ENCODE assay signal across 22 cellular contexts in the genomic region with DNA sequence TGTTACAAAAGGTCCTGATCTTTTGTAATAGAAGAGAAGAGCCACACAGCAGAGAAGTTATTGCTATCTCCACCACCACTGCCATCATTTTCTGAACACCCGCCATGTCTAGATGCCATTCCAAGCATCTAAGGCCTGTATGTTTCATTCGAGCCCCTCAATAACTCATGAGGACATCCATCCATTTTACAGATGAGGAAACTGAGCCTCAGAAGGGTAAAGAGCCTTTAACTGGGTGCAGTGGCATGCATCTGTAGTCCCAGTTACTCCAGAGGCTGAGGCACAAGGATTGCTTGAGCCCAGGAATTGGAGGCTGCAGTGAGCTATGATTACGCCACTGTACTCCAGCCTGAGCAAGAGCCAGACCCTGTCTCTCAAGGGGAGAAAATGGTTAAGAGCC.
"Had no signal": no experiment of that assay in that cellular context is flagged by ENCODE, and none has a peak within 500 bp of the region (broad histone marks: within the 10 kb centered on the region; RNA-seq: fewer than 3 reads in every experiment).

No MANE protein-coding gene starts in this region.

- H3K4me3 Mint-ChIP-seq: activated B cell treated with CpG ODN at 0.5 μM for 24 hours; activated CD4-positive, alpha-beta T cell treated with anti-CD3 and anti-CD28 coated beads for 36 hours; activated naive CD8-positive, alpha-beta T cell treated with anti-CD3 and anti-CD28 coated beads, Interleukin-2, amount 10 ng/mL, durations not matched to agents 7 days and 5 days; activated T-cell treated with anti-CD3 and anti-CD28 coated beads, Interleukin-2, amount 50 U/mL, for 24 hours; activated T-helper 17 cell treated with anti-CD3 and anti-CD28 coated beads, Interleukin-2, amount 50 U/mL, for 72 hours had no signal

- H3K27ac Mint-ChIP-seq: activated B cell treated with CpG ODN at 0.5 μM for 24 hours; activated CD4-positive, alpha-beta T cell treated with anti-CD3 and anti-CD28 coated beads for 36 hours; activated naive CD8-positive, alpha-beta T cell treated with anti-CD3 and anti-CD28 coated beads, Interleukin-2, amount 10 ng/mL, durations not matched to agents 7 days and 5 days; activated T-cell treated with anti-CD3 and anti-CD28 coated beads, Interleukin-2, amount 50 U/mL, for 24 hours; activated T-helper 17 cell treated with anti-CD3 and anti-CD28 coated beads, Interleukin-2, amount 50 U/mL, for 72 hours had no signal

- H3K27me3 ChIP-seq: left lung, sigmoid colon, upper lobe of right lung had no signal

- H3K36me3 ChIP-seq: left lung had no signal

- H3K9me3 Mint-ChIP-seq: activated B cell treated with CpG ODN at 0.5 μM for 24 hours; activated T-cell treated with anti-CD3 and anti-CD28 coated beads, Interleukin-2, amount 50 U/mL, for 24 hours; activated T-helper 17 cell treated with anti-CD3 and anti-CD28 coated beads, Interleukin-2, amount 50 U/mL, for 72 hours had no signal

- H3K9me3 ChIP-seq: left lung, sigmoid colon, thoracic aorta, upper lobe of right lung had no signal

- H3K27ac ChIP-seq: left lung, thoracic aorta, upper lobe of right lung had no signal

- H3K4me3 ChIP-seq: left lung, sigmoid colon, smooth muscle cell, thoracic aorta, upper lobe of right lung had no signal

- DNase-seq: activated B cell treated with CpG ODN at 0.5 μM for 24 hours; activated CD4-positive, alpha-beta T cell treated with anti-CD3 and anti-CD28 coated beads for 36 hours; activated CD4-positive, alpha-beta T cell treated with anti-CD3 and anti-CD28 coated beads, Interleukin-2, amount 50 U/mL, for 4 hours; activated CD8-positive, alpha-beta memory T cell treated with anti-CD3 and anti-CD28 coated beads for 24 hours; activated CD8-positive, alpha-beta memory T cell treated with anti-CD3 and anti-CD28 coated beads, Interleukin-2, amount 50 U/mL, for 4 hours; activated naive CD4-positive, alpha-beta T cell; activated naive CD8-positive, alpha-beta T cell treated with anti-CD3 and anti-CD28 coated beads, Interleukin-2, amount 10 ng/mL, durations not matched to agents 7 days and 5 days; activated T-cell treated with anti-CD3 and anti-CD28 coated beads, Interleukin-2, amount 50 U/mL, for 24 hours; amniotic stem cell; cerebellar nuclear complex; kidney glomerular epithelial cell; left lung; occipital lobe; sigmoid colon; stimulated activated CD4-positive, alpha-beta T cell treated with anti-CD3 and anti-CD28 coated beads, Interleukin-2, amount 100 ng/mL, for 48 hours; stimulated activated CD8-positive, alpha-beta memory T cell treated with anti-CD3 and anti-CD28 coated beads, Interleukin-4, amount 100 ng/mL, for 48 hours; stimulated activated naive CD4-positive, alpha-beta T cell; T1000; upper lobe of right lung had no signal

- H3K27me3 Mint-ChIP-seq: activated B cell treated with CpG ODN at 0.5 μM for 24 hours; activated CD4-positive, alpha-beta T cell treated with anti-CD3 and anti-CD28 coated beads for 36 hours; activated T-cell treated with anti-CD3 and anti-CD28 coated beads, Interleukin-2, amount 50 U/mL, for 24 hours; activated T-helper 17 cell treated with anti-CD3 and anti-CD28 coated beads, Interleukin-2, amount 50 U/mL, for 72 hours had no signal

- ATAC-seq: activated CD4-positive, alpha-beta T cell treated with anti-CD3 and anti-CD28 coated beads for 36 hours; activated T-helper 17 cell treated with anti-CD3 and anti-CD28 coated beads, Interleukin-2, amount 50 U/mL, for 72 hours; left lung; upper lobe of right lung had no signal
